In the genomic region with DNA sequence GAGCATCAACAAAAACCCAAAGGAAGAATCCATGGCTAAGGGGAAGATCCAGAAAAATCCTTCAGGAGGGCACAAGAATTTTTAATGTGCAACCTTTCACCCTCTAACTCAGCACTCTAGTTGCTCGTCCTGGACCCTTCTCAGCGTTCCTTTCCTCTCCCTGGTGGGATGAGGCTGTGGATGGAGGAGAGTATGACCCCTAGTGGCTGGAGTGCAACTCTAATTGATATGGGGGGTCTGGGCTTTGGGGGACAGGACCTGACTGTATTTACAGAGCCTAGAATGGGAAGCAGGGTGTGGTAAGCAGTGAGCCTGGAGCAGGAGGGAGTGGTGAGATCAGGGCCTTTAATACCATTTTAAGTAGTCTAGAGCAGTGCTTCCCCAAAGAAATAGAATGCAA, we compare ENCODE assay signal across 12 cellular contexts.
A peak's percentile ranks its signal among the peaks of the same experiment; 100 is the strongest.
DNase-seq lines count a peak whose midpoint lies in the region; ATAC-seq and TF ChIP-seq lines count a peak whose summit lies in the region.
"Had no signal": no experiment of that assay in that cellular context is flagged by ENCODE, and none has a peak within 500 bp of the region (broad histone marks: within the 10 kb centered on the region; RNA-seq: fewer than 3 reads in every experiment).

No MANE protein-coding gene starts in this region.

- ATAC-seq in HG02981 (IDR thresholded peaks at IDR 0.05; ENCODE audit: unreplicated experiment) (no peak), HG03439 (IDR thresholded peaks at IDR 0.05; ENCODE audit: unreplicated experiment) (no peak)
- ATAC-seq: esophagus mucosa had no signal

- peak overlapping the region; percentile 45 for H3K27ac Mint-ChIP-seq in activated T-helper 1 cell treated with anti-CD3 and anti-CD28 coated beads, Interleukin-12 subunit alpha, Interleukin-12 subunit beta, Interleukin-2, Interleukin-4 antibody, amounts not matched to agents 30 ng/mL and 10 ng/mL and 1 ng/mL, durations not matched to agents 14 hours and 24 hours and 36 hours
- H3K27ac Mint-ChIP-seq in immature natural killer cell = peak overlapping the region in 1 of 6 donors; percentile 22

- no peaks in the 10 kb centered on the region for H3K27me3 ChIP-seq in H7 (ENCODE audit: control insufficient read depth, insufficient read depth, low read length)

- peaks cover 35% of the 10 kb centered on the region for H3K4me1 Mint-ChIP-seq in activated T-helper 1 cell treated with anti-CD3 and anti-CD28 coated beads, Interleukin-12 subunit alpha, Interleukin-12 subunit beta, Interleukin-2, Interleukin-4 antibody, amounts not matched to agents 30 ng/mL and 10 ng/mL and 1 ng/mL, durations not matched to agents 14 hours and 24 hours and 36 hours (ENCODE audit: low read depth)
- H3K4me1 Mint-ChIP-seq in immature natural killer cell = peaks cover 0 to 4% of the 10 kb centered on the region in 2 donors

- H3K4me3 ChIP-seq in AG10803 (ENCODE audit: low read length) (no peak overlapping the region), H7 (ENCODE audit: insufficient read depth, low read depth, low read length) (no peak overlapping the region)
- H3K4me3 ChIP-seq: thoracic aorta had no signal

- no peaks in the 10 kb centered on the region for H3K27me3 Mint-ChIP-seq in activated T-helper 1 cell treated with anti-CD3 and anti-CD28 coated beads, Interleukin-12 subunit alpha, Interleukin-12 subunit beta, Interleukin-2, Interleukin-4 antibody, amounts not matched to agents 30 ng/mL and 10 ng/mL and 1 ng/mL, durations not matched to agents 14 hours and 24 hours and 36 hours (ENCODE audit: insufficient read depth)
- peaks cover 3 to 6% (median 5%) of the 10 kb centered on the region in 3 donors for H3K27me3 Mint-ChIP-seq in immature natural killer cell (ENCODE audit: low read depth in 3 of 3)

- no peaks in the 10 kb centered on the region for H3K36me3 Mint-ChIP-seq in activated T-helper 1 cell treated with anti-CD3 and anti-CD28 coated beads, Interleukin-12 subunit alpha, Interleukin-12 subunit beta, Interleukin-2, Interleukin-4 antibody, amounts not matched to agents 30 ng/mL and 10 ng/mL and 1 ng/mL, durations not matched to agents 14 hours and 24 hours and 36 hours (ENCODE audit: low read depth)
- H3K36me3 Mint-ChIP-seq in immature natural killer cell = no peaks in the 10 kb centered on the region

- no peaks in the 10 kb centered on the region for H3K9me3 Mint-ChIP-seq in activated T-helper 1 cell treated with anti-CD3 and anti-CD28 coated beads, Interleukin-12 subunit alpha, Interleukin-12 subunit beta, Interleukin-2, Interleukin-4 antibody, amounts not matched to agents 30 ng/mL and 10 ng/mL and 1 ng/mL, durations not matched to agents 14 hours and 24 hours and 36 hours
- no peaks in the 10 kb centered on the region for H3K9me3 Mint-ChIP-seq in immature natural killer cell

- no peaks in the 10 kb centered on the region for H3K36me3 ChIP-seq in H7 (replicated peaks; ENCODE audit: control insufficient read depth, insufficient read depth, low read length)
- H3K36me3 ChIP-seq: thoracic aorta had no signal

- no peak overlapping the region for H3K4me3 Mint-ChIP-seq in activated T-helper 1 cell treated with anti-CD3 and anti-CD28 coated beads, Interleukin-12 subunit alpha, Interleukin-12 subunit beta, Interleukin-2, Interleukin-4 antibody, amounts not matched to agents 30 ng/mL and 10 ng/mL and 1 ng/mL, durations not matched to agents 14 hours and 24 hours and 36 hours
- H3K4me3 Mint-ChIP-seq in immature natural killer cell = no peak overlapping the region

- TF ChIP-seq CTCF in AG10803 (conservative IDR thresholded peaks at IDR 0.05; ENCODE audit: low read length) = peak; percentile 44

- no peak for DNase-seq in AG10803 (ENCODE audit: low read depth)
- peak; percentile 82 for DNase-seq in H7
- no peak for DNase-seq in activated T-helper 1 cell treated with anti-CD3 and anti-CD28 coated beads, Interleukin-12 subunit alpha, Interleukin-12 subunit beta, Interleukin-2, Interleukin-4 antibody, amounts not matched to agents 30 ng/mL and 10 ng/mL and 1 ng/mL, durations not matched to agents 14 hours and 24 hours and 36 hours (ENCODE audit: low spot score)
- peak; percentile 8 to 28 (median 26) for DNase-seq in immature natural killer cell
- DNase-seq in OCI-M2 (lab: John Stamatoyannopoulos, UW; ENCODE audit: unreplicated experiment) = no peak
- no peak for DNase-seq in activated CD4-positive, alpha-beta T cell treated with anti-CD3 and anti-CD28 coated beads for 4 hours
- DNase-seq: activated CD8-positive, alpha-beta memory T cell treated with anti-CD3 and anti-CD28 coated beads for 24 hours; NCI-H2081 treated with DMSO at 0.1 percent for 48 hours had no signal

- intact Hi-C loops in activated T-helper 1 cell treated with anti-CD3 and anti-CD28 coated beads, Interleukin-12 subunit alpha, Interleukin-12 subunit beta, Interleukin-2, Interleukin-4 antibody, amounts not matched to agents 30 ng/mL and 10 ng/mL and 1 ng/mL, durations not matched to agents 14 hours and 24 hours and 36 hours (cut with micrococcal nuclease) = no loop called here

Comparison
In these comparisons a context has a peak if more than half of its experiments do, and no peak if none do; other contexts are left out.
1. DNase-seq: peak in H7 (single experiment) and immature natural killer cell (3 of 3); none in AG10803 (single experiment), activated T-helper 1 cell treated with anti-CD3 and anti-CD28 coated beads, Interleukin-12 subunit alpha, Interleukin-12 subunit beta, Interleukin-2, Interleukin-4 antibody, amounts not matched to agents 30 ng/mL and 10 ng/mL and 1 ng/mL, durations not matched to agents 14 hours and 24 hours and 36 hours (single experiment), OCI-M2 (single experiment) and activated CD4-positive, alpha-beta T cell treated with anti-CD3 and anti-CD28 coated beads for 4 hours (0 of 2).